Comparison of ENCODE assay signal across 11 cellular contexts in the genomic region with DNA sequence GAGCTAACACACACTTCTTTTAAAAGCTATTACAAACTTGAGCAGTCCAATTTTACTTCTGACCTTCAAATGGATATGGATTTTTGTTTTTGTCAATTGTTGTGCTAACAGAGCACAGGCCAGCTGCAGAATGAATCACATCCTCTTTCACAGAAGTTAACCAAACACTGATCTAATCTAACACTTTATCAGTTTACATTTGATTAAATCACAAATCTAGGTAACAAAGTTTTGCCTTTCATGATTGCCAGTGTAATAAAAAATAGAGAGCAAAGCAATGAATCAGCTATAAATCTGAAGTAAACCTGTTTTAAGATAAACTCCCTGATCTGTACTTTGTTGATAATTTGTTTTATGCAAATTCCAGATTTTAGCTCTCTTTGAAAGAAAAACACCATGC.
A peak's percentile ranks its signal among the peaks of the same experiment; 100 is the strongest.
DNase-seq lines count a peak whose midpoint lies in the region; ATAC-seq and TF ChIP-seq lines count a peak whose summit lies in the region.
"Had no signal": no experiment of that assay in that cellular context is flagged by ENCODE, and none has a peak within 500 bp of the region (broad histone marks: within the 10 kb centered on the region; RNA-seq: fewer than 3 reads in every experiment).

No MANE protein-coding gene starts in this region.

- intact Hi-C loops in IMR-90 (cut with micrococcal nuclease) (no loop called here), left colon (cut with DNase I, micrococcal nuclease) (no loop called here)

- H3K36me3 ChIP-seq in IMR-90 (ENCODE audit: control insufficient read depth, insufficient read depth, low read length) (peaks cover 9% of the 10 kb centered on the region; the same call in 1 of the 2 replicates), adipocyte (ENCODE audit: control insufficient read depth, insufficient read depth, low read length, severe bottlenecking) (peaks cover 9% of the 10 kb centered on the region)
- H3K36me3 ChIP-seq: right lobe of liver had no signal

- no peak overlapping the region for H4K5ac ChIP-seq in IMR-90 (ENCODE audit: low read depth, low read length)

- no peak overlapping the region for H2BK120ac ChIP-seq in IMR-90 (ENCODE audit: low read depth, low read length)

- H2BK5ac ChIP-seq in IMR-90 (ENCODE audit: low read depth, low read length, poor library complexity, severe bottlenecking), result no peak overlapping the region

- TF ChIP-seq CTCF in IMR-90 (conservative IDR thresholded peaks at IDR 0.05; ENCODE audit: low read depth, low read length), result no peak

- H3K4me1 ChIP-seq in IMR-90 (ENCODE audit: control insufficient read depth, insufficient read depth, low read length) (peaks cover 10% of the 10 kb centered on the region), adipocyte (ENCODE audit: control insufficient read depth, insufficient read depth, low read length) (peaks cover 24% of the 10 kb centered on the region)
- H3K4me1 ChIP-seq: right lobe of liver had no signal

- H3K14ac ChIP-seq in IMR-90 (replicated peaks; ENCODE audit: low read depth, low read length), result no peak overlapping the region

- no peak overlapping the region for H4K91ac ChIP-seq in IMR-90 (ENCODE audit: insufficient read depth, low read depth, low read length)

- no peak overlapping the region for H4K8ac ChIP-seq in IMR-90 (ENCODE audit: low read depth in 2 of 2, low read length in 2 of 2)

- no peak for TF ChIP-seq POLR2A in IMR-90 (IDR thresholded peaks at IDR 0.05; ENCODE audit: low read depth, low read length)

- no peak for TF ChIP-seq RAD21 in IMR-90 (IDR thresholded peaks at IDR 0.05; ENCODE audit: low read length)

- H2AFZ ChIP-seq in IMR-90 (replicated peaks; ENCODE audit: low read length, poor library complexity), result no peak overlapping the region

- no TSS peak for BruUV-seq in IMR-90 (replicated peaks; lab: Mats Ljungman, UMichigan)

- H3K9ac ChIP-seq in IMR-90 (ENCODE audit: low read depth, low read length), result no peak overlapping the region
- peak overlapping the region; percentile 45 for H3K9ac ChIP-seq in adipocyte (ENCODE audit: low read length)

- H2AK5ac ChIP-seq in IMR-90 (ENCODE audit: low read depth, low read length), result no peak overlapping the region

- H3K27ac ChIP-seq in IMR-90 (ENCODE audit: insufficient read depth, low read length), result no peak overlapping the region
- H3K27ac ChIP-seq: right lobe of liver had no signal

- dilution Hi-C loops in IMR-90 (cut with HindIII; ENCODE audit: low sequenced_read_pairs, unreplicated experiment), result no loop called here

- no peaks in the 10 kb centered on the region for H4K20me1 ChIP-seq in IMR-90 (ENCODE audit: insufficient read depth, low read length)

- H3K9me3 ChIP-seq in IMR-90 (ENCODE audit: control insufficient read depth, insufficient read depth, low read length) (no peaks in the 10 kb centered on the region), adipocyte (ENCODE audit: control insufficient read depth, low read length) (no peaks in the 10 kb centered on the region)
- H3K9me3 ChIP-seq: right lobe of liver had no signal

- H3K23ac ChIP-seq in IMR-90 (ENCODE audit: low read depth, low read length), result no peak overlapping the region

- POLR2A ChIA-PET in IMR-90 (lab: Charles Lee; ENCODE audit: unreplicated experiment), result no interaction called here

- H3K4ac ChIP-seq in IMR-90 (ENCODE audit: low read depth, low read length), result no peak overlapping the region

- no peak overlapping the region for H3K4me3 ChIP-seq in IMR-90 (ENCODE audit: insufficient read depth, low read depth, low read length)
- H3K4me3 ChIP-seq in adipocyte (ENCODE audit: low read length), result no peak overlapping the region
- H3K4me3 ChIP-seq: lung, right lobe of liver had no signal

- peaks cover 4% of the 10 kb centered on the region for H3K9me1 ChIP-seq in IMR-90 (ENCODE audit: insufficient read depth, low read length)

- DNase-seq in Daoy (ENCODE audit: low read depth) (peak; percentile 21), IMR-90 (peak; percentile 64), adipocyte (ENCODE audit: low read depth) (peak; percentile 34), left colon (no peak), HuH-7.5 (ENCODE audit: low spot score) (no peak), G401 (ENCODE audit: low spot score) (no peak)
- DNase-seq in stimulated activated CD4-positive, alpha-beta T cell treated with anti-CD3 and anti-CD28 coated beads, Interleukin-12 subunit alpha, Interleukin-12 subunit beta, amount 100 ng/mL, for 4 hours, result no peak
- DNase-seq: NCI-H510A treated with DMSO at 0.1 percent for 48 hours, right lobe of liver had no signal

- H3K27me3 ChIP-seq in IMR-90 (ENCODE audit: control insufficient read depth, insufficient read depth, low read length) (no peaks in the 10 kb centered on the region), adipocyte (replicated peaks; ENCODE audit: control insufficient read depth, insufficient read depth, low read length) (no peaks in the 10 kb centered on the region)
- H3K27me3 ChIP-seq: right lobe of liver had no signal

- in situ Hi-C loops in IMR-90 (cut with MboI; ENCODE audit: low sequenced_read_pairs), result no loop called here
- in situ Hi-C loops in G401 (cut with HindIII; ENCODE audit: low sequenced_read_pairs), result no loop called here

- no peak overlapping the region for H3K56ac ChIP-seq in IMR-90 (ENCODE audit: extremely low read depth, insufficient read depth, low read length)

- H2AK9ac ChIP-seq in IMR-90 (replicated peaks; ENCODE audit: low read depth, low read length, poor library complexity), result no peak overlapping the region

- 0 out of 2 replicates have a peak overlapping the region, but pooled peaks have one; percentile 3 for H3K18ac ChIP-seq in IMR-90 (ENCODE audit: low read depth, low read length)

- H2BK20ac ChIP-seq in IMR-90 (ENCODE audit: low read depth, low read length), result no peak overlapping the region

- peak overlapping the region; percentile 41 for H3K4me2 ChIP-seq in IMR-90 (ENCODE audit: low read depth, low read length)

- no peak overlapping the region for H2BK15ac ChIP-seq in IMR-90 (ENCODE audit: low read depth, low read length)

- CTCF ChIA-PET in IMR-90 (lab: Yijun Ruan, JAX), result no interaction called here

- H3K79me1 ChIP-seq in IMR-90 (ENCODE audit: low read depth in 1 of 2, low read length in 2 of 2), result peaks cover 4 to 5% of the 10 kb centered on the region in 2 experiments

- peak; percentile 61; the same call in 1 of the 2 replicates for ATAC-seq in IMR-90 (ENCODE audit: low read depth)
- ATAC-seq in left colon, result peak; percentile 61
- ATAC-seq in GM21723 (IDR thresholded peaks at IDR 0.05; ENCODE audit: unreplicated experiment), result no peak

TF ChIP-seq in IMR-90, 13 proteins besides CTCF, POLR2A, EP300 and RAD21:
- TF ChIP-seq BHLHE40 (IDR thresholded peaks at IDR 0.05; ENCODE audit: low read depth, low read length), result no peak
- no peak for TF ChIP-seq CEBPB (IDR thresholded peaks at IDR 0.05; ENCODE audit: low read depth, low read length)
- TF ChIP-seq, protein P1, sequence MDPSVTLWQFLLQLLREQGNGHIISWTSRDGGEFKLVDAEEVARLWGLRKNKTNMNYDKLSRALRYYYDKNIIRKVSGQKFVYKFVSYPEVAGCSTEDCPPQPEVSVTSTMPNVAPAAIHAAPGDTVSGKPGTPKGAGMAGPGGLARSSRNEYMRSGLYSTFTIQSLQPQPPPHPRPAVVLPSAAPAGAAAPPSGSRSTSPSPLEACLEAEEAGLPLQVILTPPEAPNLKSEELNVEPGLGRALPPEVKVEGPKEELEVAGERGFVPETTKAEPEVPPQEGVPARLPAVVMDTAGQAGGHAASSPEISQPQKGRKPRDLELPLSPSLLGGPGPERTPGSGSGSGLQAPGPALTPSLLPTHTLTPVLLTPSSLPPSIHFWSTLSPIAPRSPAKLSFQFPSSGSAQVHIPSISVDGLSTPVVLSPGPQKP (IDR thresholded peaks at IDR 0.05; ENCODE audit: borderline replicate concordance, low read depth, low read length), result no peak
- TF ChIP-seq SMC3 (IDR thresholded peaks at IDR 0.05; ENCODE audit: low read depth, low read length), result no peak
- no peak for TF ChIP-seq CHD1 (IDR thresholded peaks at IDR 0.05; ENCODE audit: low read depth, low read length)
- TF ChIP-seq FOS (IDR thresholded peaks at IDR 0.05; ENCODE audit: low read depth, low read length), result no peak
- no peak for TF ChIP-seq MAZ (IDR thresholded peaks at IDR 0.05; ENCODE audit: borderline replicate concordance, low read depth, low read length)
- TF ChIP-seq, protein P2, sequence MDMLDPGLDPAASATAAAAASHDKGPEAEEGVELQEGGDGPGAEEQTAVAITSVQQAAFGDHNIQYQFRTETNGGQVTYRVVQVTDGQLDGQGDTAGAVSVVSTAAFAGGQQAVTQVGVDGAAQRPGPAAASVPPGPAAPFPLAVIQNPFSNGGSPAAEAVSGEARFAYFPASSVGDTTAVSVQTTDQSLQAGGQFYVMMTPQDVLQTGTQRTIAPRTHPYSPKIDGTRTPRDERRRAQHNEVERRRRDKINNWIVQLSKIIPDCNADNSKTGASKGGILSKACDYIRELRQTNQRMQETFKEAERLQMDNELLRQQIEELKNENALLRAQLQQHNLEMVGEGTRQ (IDR thresholded peaks at IDR 0.05; ENCODE audit: low read depth, low read length), result no peak
- TF ChIP-seq NFE2L2 (IDR thresholded peaks at IDR 0.05; ENCODE audit: low read depth, low read length), result no peak
- TF ChIP-seq RFX5 (IDR thresholded peaks at IDR 0.05; ENCODE audit: low read depth, low read length), result no peak
- no peak for TF ChIP-seq RCOR1 (IDR thresholded peaks at IDR 0.05; ENCODE audit: insufficient replicate concordance, low read length)
- TF ChIP-seq MAFK (IDR thresholded peaks at IDR 0.05; ENCODE audit: low read depth, low read length), result no peak
- TF ChIP-seq MXI1 (IDR thresholded peaks at IDR 0.05; ENCODE audit: borderline replicate concordance, low read depth, low read length), result no peak

Comparison
In these comparisons a context has a peak if more than half of its experiments do, and no peak if none do; other contexts are left out.
1. DNase-seq: peak in Daoy (single experiment), IMR-90 (single experiment) and adipocyte (single experiment); none in left colon (0 of 2), stimulated activated CD4-positive, alpha-beta T cell treated with anti-CD3 and anti-CD28 coated beads, Interleukin-12 subunit alpha, Interleukin-12 subunit beta, amount 100 ng/mL, for 4 hours (single experiment), HuH-7.5 (single experiment) and G401 (single experiment).